In genomic region chr1:167515893-167516321, GRCh38 we compare ENCODE assay signal across 25 cellular contexts. TPM values are rescaled to one million over a fixed set of nuclear protein-coding genes. Genes with fewer than 3 reads are reported as not detected.
DNase-seq lines count a peak whose midpoint lies in the region; ATAC-seq, FAIRE-seq and TF ChIP-seq lines count a peak whose summit lies in the region.
"Had no signal": no experiment of that assay in that cellular context is flagged by ENCODE, and none has a peak within 500 bp of the region (broad histone marks: within the 10 kb centered on the region; RNA-seq: fewer than 3 reads in every experiment).

No MANE protein-coding gene starts in this region.

- POLR2A ChIA-PET in A549 (lab: Yijun Ruan, JAX) = no interaction called here
- POLR2A ChIA-PET in CD8-positive, alpha-beta T cell (lab: Charles Lee) = interaction anchor here (1.2 to 4.8 kb wide), 17 partner anchors 9 to 296 kb away, joined by 3 to 51 read pairs (median 6); partner anchors contain the start of genes CREG1 and POU2F1
- POLR2A ChIA-PET in activated CD8-positive, alpha-beta T cell treated with anti-CD3 and anti-CD28 coated beads, Interleukin-2, amount 10 ng/mL, durations not matched to agents 7 days and 5 days (lab: Charles Lee) = interaction anchor here (0.7 to 6.5 kb wide), 15 partner anchors 8 to 77 kb away, joined by 3 to 60 read pairs (median 6); partner anchors contain the start of gene CREG1

- TF ChIP-seq CTCF in A549 (IDR thresholded peaks at IDR 0.05) (no peak), lower lobe of right lung (IDR thresholded peaks at IDR 0.05) (no peak)
- TF ChIP-seq CTCF in CD8-positive, alpha-beta T cell (IDR thresholded peaks at IDR 0.05) = no peak

- H3K4me1 Mint-ChIP-seq in CD8-positive, alpha-beta T cell (ENCODE audit: low read depth) = peaks cover 67% of the 10 kb centered on the region
- H3K4me1 Mint-ChIP-seq in activated CD8-positive, alpha-beta T cell treated with anti-CD3 and anti-CD28 coated beads, Interleukin-2, amount 10 ng/mL, durations not matched to agents 7 days and 5 days (ENCODE audit: low read depth) = peaks cover 63% of the 10 kb centered on the region

- CTCF ChIA-PET in A549 (lab: Yijun Ruan, JAX) = interaction anchor here (1.3 to 4.0 kb wide), 2 partner anchors 18 to 33 kb away, joined by 4 to 29 read pairs; no protein-coding TSS in a partner anchor
- CTCF ChIA-PET in CD8-positive, alpha-beta T cell (lab: Charles Lee) = interaction anchor here (0.8 to 6.3 kb wide), 18 partner anchors 8 to 294 kb away, joined by 3 to 76 read pairs (median 4); no protein-coding TSS in a partner anchor
- CTCF ChIA-PET in activated CD8-positive, alpha-beta T cell treated with anti-CD3 and anti-CD28 coated beads, Interleukin-2, amount 10 ng/mL, durations not matched to agents 7 days and 5 days (lab: Charles Lee) = interaction anchor here (0.7 to 7.5 kb wide), 22 partner anchors 9 to 296 kb away, joined by 3 to 112 read pairs (median 8); partner anchors contain the start of gene CREG1

- ATAC-seq in A549 = no peak
- no peak for ATAC-seq in CD8-positive, alpha-beta T cell
- ATAC-seq in activated CD8-positive, alpha-beta T cell treated with anti-CD3 and anti-CD28 coated beads, Interleukin-2, amount 10 ng/mL, durations not matched to agents 7 days and 5 days = peak; percentile 7
- ATAC-seq in lower lobe of right lung = no peak
- ATAC-seq: left colon had no signal

- FAIRE-seq in A549 (lab: Jason Lieb, UNC) = no peak
- FAIRE-seq: frontal cortex had no signal

- H3K27me3 Mint-ChIP-seq in CD8-positive, alpha-beta T cell (ENCODE audit: low read depth) = no peaks in the 10 kb centered on the region
- H3K27me3 Mint-ChIP-seq in activated CD8-positive, alpha-beta T cell treated with anti-CD3 and anti-CD28 coated beads, Interleukin-2, amount 10 ng/mL, durations not matched to agents 7 days and 5 days (ENCODE audit: low read depth) = no peaks in the 10 kb centered on the region

- WGBS in A549 (ENCODE audit: missing lambda C conversion rate) = 61% methylated on average over 4 of the region's 4 CpGs

- H3K9me3 ChIP-seq in A549 (no peaks in the 10 kb centered on the region), lower lobe of right lung (no peaks in the 10 kb centered on the region)
- H3K9me3 ChIP-seq in CD8-positive, alpha-beta T cell (ENCODE audit: low read length) = no peaks in the 10 kb centered on the region
- H3K9me3 ChIP-seq: mucosa of descending colon, sigmoid colon, suprapubic skin had no signal

- H3K4me3 Mint-ChIP-seq in CD8-positive, alpha-beta T cell = peak overlapping the region; percentile 99
- H3K4me3 Mint-ChIP-seq in activated CD8-positive, alpha-beta T cell treated with anti-CD3 and anti-CD28 coated beads, Interleukin-2, amount 10 ng/mL, durations not matched to agents 7 days and 5 days = peak overlapping the region; percentile 93
- H3K4me3 Mint-ChIP-seq: B cell had no signal

- H3K27ac ChIP-seq in A549 (no peak overlapping the region), lower lobe of right lung (peak overlapping the region; percentile 4)
- peak overlapping the region; percentile 94 for H3K27ac ChIP-seq in CD8-positive, alpha-beta T cell (ENCODE audit: low read depth, low read length)
- H3K27ac ChIP-seq: coronary artery, epithelial cell of prostate, HL-60, KMS-11, sigmoid colon, suprapubic skin had no signal

- no peaks in the 10 kb centered on the region for H3K4me1 ChIP-seq in A549
- H3K4me1 ChIP-seq in CD8-positive, alpha-beta T cell (ENCODE audit: insufficient read depth, low read length) = peaks cover 58% of the 10 kb centered on the region
- no peaks in the 10 kb centered on the region for H3K4me1 ChIP-seq in lower lobe of right lung
- H3K4me1 ChIP-seq: sigmoid colon, suprapubic skin had no signal

- TF ChIP-seq RAD21 in A549 (conservative IDR thresholded peaks at IDR 0.05 in 1 of 2, IDR thresholded peaks at IDR 0.05 in 1 of 2) = no peak

- no peak overlapping the region for H3K4me2 ChIP-seq in A549
- H3K4me2 ChIP-seq: KMS-11 had no signal

- H3K36me3 ChIP-seq in CD8-positive, alpha-beta T cell (ENCODE audit: insufficient read depth, low read length) = peaks cover 6% of the 10 kb centered on the region
- H3K36me3 ChIP-seq in lower lobe of right lung = no peaks in the 10 kb centered on the region
- H3K36me3 ChIP-seq: sigmoid colon, suprapubic skin had no signal

- no peak for TF ChIP-seq POLR2A in A549 (IDR thresholded peaks at IDR 0.05; ENCODE audit: low read length)

- TF ChIP-seq EP300 in A549 (IDR thresholded peaks at IDR 0.05) = no peak

- intact Hi-C loops in CD8-positive, alpha-beta T cell (cut with DNase I, micrococcal nuclease) = loop anchor here (2.0 to 10.0 kb wide), 8 partner anchors 15 to 641 kb away; partner anchors contain the start of gene TADA1 (in 2 of the 2)
- intact Hi-C loops in lower lobe of right lung (cut with DNase I) = no loop called here

- H3K27ac Mint-ChIP-seq in CD8-positive, alpha-beta T cell = peak overlapping the region; percentile 100
- H3K27ac Mint-ChIP-seq in activated CD8-positive, alpha-beta T cell treated with anti-CD3 and anti-CD28 coated beads, Interleukin-2, amount 10 ng/mL, durations not matched to agents 7 days and 5 days = peak overlapping the region; percentile 98
- H3K27ac Mint-ChIP-seq: B cell had no signal

- no peaks in the 10 kb centered on the region for H3K27me3 ChIP-seq in CD8-positive, alpha-beta T cell (ENCODE audit: insufficient read depth, low read length)
- no peaks in the 10 kb centered on the region for H3K27me3 ChIP-seq in lower lobe of right lung (ENCODE audit: low read depth)
- H3K27me3 ChIP-seq: sigmoid colon had no signal

- H3K36me3 Mint-ChIP-seq in CD8-positive, alpha-beta T cell = peaks cover 63% of the 10 kb centered on the region
- peaks cover 66% of the 10 kb centered on the region for H3K36me3 Mint-ChIP-seq in activated CD8-positive, alpha-beta T cell treated with anti-CD3 and anti-CD28 coated beads, Interleukin-2, amount 10 ng/mL, durations not matched to agents 7 days and 5 days (ENCODE audit: low read depth)

- H3K9me3 Mint-ChIP-seq in CD8-positive, alpha-beta T cell = no peaks in the 10 kb centered on the region
- H3K9me3 Mint-ChIP-seq in activated CD8-positive, alpha-beta T cell treated with anti-CD3 and anti-CD28 coated beads, Interleukin-2, amount 10 ng/mL, durations not matched to agents 7 days and 5 days (ENCODE audit: insufficient read depth) = no peaks in the 10 kb centered on the region

- DNase-seq in A549 (ENCODE audit: low read depth in 1 of 2, low spot score in 1 of 2) = no peak
- DNase-seq in CD8-positive, alpha-beta T cell = no peak
- no peak for DNase-seq in activated CD8-positive, alpha-beta T cell treated with anti-CD3 and anti-CD28 coated beads, Interleukin-2, amount 10 ng/mL, durations not matched to agents 7 days and 5 days
- no peak for DNase-seq in lower lobe of right lung
- DNase-seq in A172 (ENCODE audit: low spot score) = no peak
- no peak for DNase-seq in Ammon's horn (ENCODE audit: low spot score)
- DNase-seq in HT-29 (ENCODE audit: low spot score) = no peak
- DNase-seq: activated CD4-positive, CD25-positive, alpha-beta regulatory T cell treated with anti-CD3 and anti-CD28 coated beads, Interleukin-2, amount 50 U/mL, for 72 hours; activated effector memory CD4-positive, alpha-beta T cell treated with Interleukin-2 at 50 U/mL for 16 hours; DMS153; H7; left colon; mucosa of descending colon; NCI-H1092 treated with DMSO at 0.1 percent for 48 hours; NCI-H524; SHP77 treated with DMSO at 0.1 percent for 48 hours; sigmoid colon; T1000 had no signal

- H3K4me3 ChIP-seq in A549 = no peak overlapping the region
- H3K4me3 ChIP-seq in CD8-positive, alpha-beta T cell (ENCODE audit: low read depth, low read length) = peak overlapping the region; percentile 98
- H3K4me3 ChIP-seq in lower lobe of right lung = peak overlapping the region; percentile 39
- H3K4me3 ChIP-seq: coronary artery, mucosa of descending colon, sigmoid colon had no signal

TF ChIP-seq in A549, 52 proteins besides CTCF, POLR2A, EP300 and RAD21:
- TF ChIP-seq CEBPB (IDR thresholded peaks at IDR 0.05) (no peak), ZFP36 (IDR thresholded peaks at IDR 0.05; ENCODE audit: borderline replicate concordance, partially characterized antibody) (peak; percentile 64)

RNA-seq across cellular contexts. Expression of gene CD247, which starts 2.4 kb away (rescaled TPM):
- polyA plus RNA-seq in A549 (2011; rRNA removed) (0.27 and 0.30 TPM in 2 replicates), A549 (2017; fragmentation: RNase III; extraction: RNeasy Plus Mini Kit Qiagen cat#74134 plus additional on column Dnase treatment) (0.10 to 0.28 TPM (median 0.18 TPM) in 3 replicates)
- polyA plus RNA-seq in A549 (2012; cell fraction: cytosol; rRNA removed) = 0.40 and 0.49 TPM in 2 replicates
- polyA plus RNA-seq in A549 (2012; cell fraction: nucleus; rRNA removed) = 0.42 and 0.58 TPM in 2 replicates
- 0.37 TPM in 1 of 2 replicates, not detected in the other for polyA minus RNA-seq in A549 (2011; rRNA and poly(A)+ RNA removed)
- total RNA-seq in CD8-positive, alpha-beta T cell = 100 to 1,000 TPM; 327 to 331 TPM
- total RNA-seq in activated CD8-positive, alpha-beta T cell treated with anti-CD3 and anti-CD28 coated beads, Interleukin-2, amount 10 ng/mL, durations not matched to agents 7 days and 5 days = 100 to 1,000 TPM; 243 to 251 TPM
- 8.7 TPM for total RNA-seq in lower lobe of right lung
- total RNA-seq in A172 (2014; rRNA removed; shearing (Covaris generic)) = 0.26 TPM in 1 of 2 replicates, not detected in the other
- total RNA-seq in HT-29 (2014; rRNA removed; shearing (Covaris generic)) = not detected in 2 replicates

RNA-seq across cellular contexts. Expression of gene CREG1, which starts 37.7 kb away (rescaled TPM):
- 129 and 132 TPM in 2 replicates for polyA plus RNA-seq in A549 (2011; rRNA removed)
- polyA plus RNA-seq in A549 (2012; cell fraction: cytosol; rRNA removed) = 39.0 and 55.6 TPM in 2 replicates
- polyA plus RNA-seq in A549 (2012; cell fraction: nucleus; rRNA removed) = 24.0 and 29.6 TPM in 2 replicates
- 64.6 to 70.2 TPM (median 65.3 TPM) in 3 replicates for polyA plus RNA-seq in A549 (2017; fragmentation: RNase III; extraction: RNeasy Plus Mini Kit Qiagen cat#74134 plus additional on column Dnase treatment)
- polyA minus RNA-seq in A549 (2011; rRNA and poly(A)+ RNA removed) = 20.5 and 23.4 TPM in 2 replicates
- 1 to 10 TPM; 9.3 to 9.8 TPM for total RNA-seq in CD8-positive, alpha-beta T cell
- 1 to 10 TPM; 7.3 to 7.7 TPM for total RNA-seq in activated CD8-positive, alpha-beta T cell treated with anti-CD3 and anti-CD28 coated beads, Interleukin-2, amount 10 ng/mL, durations not matched to agents 7 days and 5 days
- 161 TPM for total RNA-seq in lower lobe of right lung
- total RNA-seq in A172 (2014; rRNA removed; shearing (Covaris generic)) = 90.0 and 93.8 TPM in 2 replicates
- 27.4 and 31.9 TPM in 2 replicates for total RNA-seq in HT-29 (2014; rRNA removed; shearing (Covaris generic))

Comparison
In these comparisons a context has a peak if more than half of its experiments do, and no peak if none do; other contexts are left out.
1. H3K27ac ChIP-seq: peak in CD8-positive, alpha-beta T cell (single experiment) and lower lobe of right lung (single experiment); none in A549 (0 of 2).
2. RNA of gene CD247, which starts 2.4 kb away (total RNA-seq): 327 to 331 TPM in CD8-positive, alpha-beta T cell and 243 to 251 TPM in activated CD8-positive, alpha-beta T cell treated with anti-CD3 and anti-CD28 coated beads, Interleukin-2, amount 10 ng/mL, durations not matched to agents 7 days and 5 days; 8.7 TPM in lower lobe of right lung (single experiment), 0.26 TPM in A172 and not detected in HT-29; every median in the first group is over 10 times any median in the second.